7 cellular contexts compared by ENCODE assay signal in the genomic region with DNA sequence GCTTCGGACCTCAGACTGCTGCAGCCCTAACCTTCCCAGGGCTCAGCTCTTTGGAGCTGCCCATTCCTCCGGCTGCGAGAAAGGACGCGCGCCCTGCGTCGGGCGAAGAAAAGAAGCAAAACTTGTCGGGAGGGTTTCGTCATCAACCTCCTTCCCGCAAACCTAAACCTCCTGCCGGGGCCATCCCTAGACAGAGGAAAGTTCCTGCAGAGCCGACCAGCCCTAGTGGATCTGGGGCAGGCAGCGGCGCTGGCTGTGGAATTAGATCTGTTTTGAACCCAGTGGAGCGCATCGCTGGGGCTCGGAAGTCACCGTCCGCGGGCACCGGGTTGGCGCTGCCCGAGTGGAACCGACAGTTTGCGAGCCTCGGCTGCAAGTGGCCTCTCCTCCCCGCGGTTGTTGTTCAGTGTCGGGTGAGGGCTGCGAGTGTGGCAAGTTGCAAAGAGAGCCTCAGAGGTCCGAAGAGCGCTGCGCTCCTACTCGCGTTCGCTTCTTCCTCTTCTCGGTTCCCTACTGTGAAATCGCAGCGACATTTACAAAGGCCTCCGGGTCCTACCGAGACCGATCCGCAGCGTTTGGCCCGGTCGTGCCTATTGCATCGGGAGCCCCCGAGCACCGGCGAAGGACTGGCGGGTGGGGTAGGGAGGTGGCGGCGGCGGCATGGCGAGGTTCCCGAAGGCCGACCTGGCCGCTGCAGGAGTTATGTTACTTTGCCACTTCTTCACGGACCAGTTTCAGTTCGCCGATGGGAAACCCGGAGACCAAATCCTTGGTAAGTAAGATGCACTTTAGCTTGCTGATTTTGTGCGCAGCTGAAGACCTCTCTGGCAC. TPM values are rescaled to one million over a fixed set of nuclear protein-coding genes. Genes with fewer than 3 reads are reported as not detected.
DNase-seq lines count a peak whose midpoint lies in the region; ATAC-seq and TF ChIP-seq lines count a peak whose summit lies in the region.

PLXDC2 (plus strand) TSS at position 13 of the 831 bp plus-strand sequence.

- H3K4me1 Mint-ChIP-seq in T-helper 2 cell treated with Interferon-gamma antibody and Interleukin-4, amounts not matched to agents 5 μg/mL and 100 μg/mL, for 36 hours (ENCODE audit: low read depth): no peaks in the 10 kb centered on the region

- peak within 1 kb of the TSS; percentile 77 for H3K27ac ChIP-seq in muscle layer of colon (ENCODE audit: low read depth, low read length)
- H3K27ac ChIP-seq in uterus: peak within 1 kb of the TSS; percentile 87 to 88

- no peak within 1 kb of the TSS for H3K27ac Mint-ChIP-seq in T-helper 2 cell treated with Interferon-gamma antibody and Interleukin-4, amounts not matched to agents 5 μg/mL and 100 μg/mL, for 36 hours

- H3K9me3 ChIP-seq in muscle layer of colon (ENCODE audit: low read length): no peaks in the 10 kb centered on the region
- no peaks in the 10 kb centered on the region for H3K9me3 ChIP-seq in uterus

- peak within 1 kb of the TSS; percentile 71 for H3K9ac ChIP-seq in muscle layer of colon (ENCODE audit: low read length)

- intact Hi-C loops in uterus (cut with DNase I; ENCODE audit: low total_unique reads): no loop called here

- TF ChIP-seq CTCF in uterus (IDR thresholded peaks at IDR 0.05): no peak

- H3K4me1 ChIP-seq in muscle layer of colon (ENCODE audit: insufficient read depth, low read length) (peaks cover 7% of the 10 kb centered on the region), uterus (no peaks in the 10 kb centered on the region)

- H3K36me3 Mint-ChIP-seq in T-helper 2 cell treated with Interferon-gamma antibody and Interleukin-4, amounts not matched to agents 5 μg/mL and 100 μg/mL, for 36 hours (ENCODE audit: low read depth): no peaks in the 10 kb centered on the region

- peaks cover 0 to 15% of the 10 kb centered on the region in 2 donors for H3K27me3 ChIP-seq in muscle layer of colon (ENCODE audit: control insufficient read depth in 1 of 2, insufficient read depth in 2 of 2, low read length in 2 of 2)
- H3K27me3 ChIP-seq in uterus: no peaks in the 10 kb centered on the region

- H3K4me3 ChIP-seq in muscle layer of colon (ENCODE audit: low read depth in 1 of 2, low read length in 2 of 2) (peak within 1 kb of the TSS; percentile 96 to 97), uterus (peak within 1 kb of the TSS; percentile 72 to 73)

- ATAC-seq in GM18502 (IDR thresholded peaks at IDR 0.05; ENCODE audit: poor library complexity, unreplicated experiment): peak; percentile 39
- peak; percentile 43 for ATAC-seq in HG03066 (IDR thresholded peaks at IDR 0.05; ENCODE audit: low read depth, unreplicated experiment)
- ATAC-seq in GM21576 (IDR thresholded peaks at IDR 0.05; ENCODE audit: unreplicated experiment): no peak

- no peaks in the 10 kb centered on the region for H3K36me3 ChIP-seq in muscle layer of colon (ENCODE audit: insufficient read depth, low read length)
- no peaks in the 10 kb centered on the region for H3K36me3 ChIP-seq in uterus

- H3K27me3 Mint-ChIP-seq in T-helper 2 cell treated with Interferon-gamma antibody and Interleukin-4, amounts not matched to agents 5 μg/mL and 100 μg/mL, for 36 hours (ENCODE audit: low read depth): peaks cover 41% of the 10 kb centered on the region

- no peak for DNase-seq in T-helper 2 cell treated with Interferon-gamma antibody and Interleukin-4, amounts not matched to agents 5 μg/mL and 100 μg/mL, for 36 hours (ENCODE audit: low spot score)
- DNase-seq in fibroblast of gingiva (ENCODE audit: low read depth) (peak; percentile 54), uterus (peak; percentile 45 to 62)

- no peak for TF ChIP-seq POLR2A in uterus (IDR thresholded peaks at IDR 0.05)

- peak within 1 kb of the TSS; percentile 32 for H3K4me3 Mint-ChIP-seq in T-helper 2 cell treated with Interferon-gamma antibody and Interleukin-4, amounts not matched to agents 5 μg/mL and 100 μg/mL, for 36 hours

- H3K9me3 Mint-ChIP-seq in T-helper 2 cell treated with Interferon-gamma antibody and Interleukin-4, amounts not matched to agents 5 μg/mL and 100 μg/mL, for 36 hours: no peaks in the 10 kb centered on the region

RNA-seq across cellular contexts. Expression of gene PLXDC2, which starts in this region (rescaled TPM):
- total RNA-seq in uterus: 10 to 100 TPM; 39.4 to 59.2 (median 52.2) TPM
